Comparison of ENCODE assay signal across 23 cellular contexts in the genomic region with DNA sequence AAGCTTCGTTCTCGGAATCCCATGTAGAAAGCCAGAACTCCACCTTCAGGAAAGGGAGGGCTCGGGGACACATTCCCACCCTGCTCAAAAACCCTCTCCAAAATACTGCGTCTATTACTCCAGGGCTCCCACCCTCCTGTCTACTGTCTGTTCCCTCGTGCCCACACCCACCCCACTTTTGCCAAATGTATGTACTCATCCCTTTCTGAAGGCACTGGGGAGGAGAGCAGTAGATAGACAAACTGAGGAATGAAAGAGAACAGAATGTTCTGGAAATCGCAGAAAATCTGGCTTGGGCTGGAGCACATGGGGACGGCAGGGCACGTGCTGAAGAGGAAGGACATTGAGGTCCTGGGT. TPM values are rescaled to one million over a fixed set of nuclear protein-coding genes. Genes with fewer than 3 reads are reported as not detected.
A peak's percentile ranks its signal among the peaks of the same experiment; 100 is the strongest.
DNase-seq lines count a peak whose midpoint lies in the region; ATAC-seq, FAIRE-seq and TF ChIP-seq lines count a peak whose summit lies in the region.
"Had no signal": no experiment of that assay in that cellular context is flagged by ENCODE, and none has a peak within 500 bp of the region (broad histone marks: within the 10 kb centered on the region; RNA-seq: fewer than 3 reads in every experiment).

No MANE protein-coding gene starts in this region.

- TF ChIP-seq CTCF in HepG2 (CRISPR knock-in tag; IDR thresholded peaks at IDR 0.05) (no peak), right lobe of liver (IDR thresholded peaks at IDR 0.05) (no peak), glutamatergic neuron (IDR thresholded peaks at IDR 0.05; ENCODE audit: partially characterized antibody, unreplicated experiment) (no peak), pancreas (IDR thresholded peaks at IDR 0.05) (no peak), GM23338 (conservative IDR thresholded peaks at IDR 0.05; ENCODE audit: low read depth in 2 of 2) (no peak)

- intact Hi-C loops in HepG2 (cut with micrococcal nuclease; ENCODE audit: unreplicated experiment) (no loop called here), right lobe of liver (cut with DNase I) (no loop called here), pancreas (cut with DNase I) (no loop called here)

- CTCF ChIA-PET in HepG2 (lab: Yijun Ruan, JAX; ENCODE audit: low intra/inter-chr PET ratio, low total read pairs) = no interaction called here

- no peak for TF ChIP-seq RAD21 in HepG2 (CRISPR knock-in tag; IDR thresholded peaks at IDR 0.05)

- H3K4me3 ChIP-seq in HepG2 (replicated peaks in 1 of 3; ENCODE audit: insufficient read depth in 1 of 3, low read depth in 2 of 3, low read length in 3 of 3) (no peak overlapping the region), right lobe of liver (no peak overlapping the region), pancreas (no peak overlapping the region), GM23338 (no peak overlapping the region)
- H3K4me3 ChIP-seq: MG63 had no signal

- H3K4me2 ChIP-seq in HepG2 (ENCODE audit: low read depth, low read length) (no peak overlapping the region), GM23338 (no peak overlapping the region)

- H3K4me1 ChIP-seq in HepG2 (ENCODE audit: insufficient read depth, low read length) = peaks cover 14% of the 10 kb centered on the region; the same call in 1 of the 2 replicates
- no peaks in the 10 kb centered on the region for H3K4me1 ChIP-seq in right lobe of liver
- peaks cover 0 to 4% (median 0%) of the 10 kb centered on the region in 3 donors for H3K4me1 ChIP-seq in pancreas
- H3K4me1 ChIP-seq in GM23338 (ENCODE audit: insufficient read depth) = 0 out of 2 replicates have a peak, but pooled peaks cover 5% of the 10 kb centered on the region

- in situ Hi-C loops in HepG2 (cut with HindIII; ENCODE audit: extremely low pct_ligation_motif_present, low pct_unique_long_range_greater_than_20kb) = no loop called here

- H3K79me2 ChIP-seq in HepG2 (ENCODE audit: insufficient read depth, low read length) (no peaks in the 10 kb centered on the region), GM23338 (replicated peaks; ENCODE audit: insufficient read depth) (no peaks in the 10 kb centered on the region)

- WGBS in HepG2 (ENCODE audit: low lambda C conversion rate) = 47% methylated on average over 8 of the region's 8 CpGs
- 74% methylated on average over 5 of the region's 8 CpGs for WGBS in right lobe of liver (ENCODE audit: insufficient coverage, low coverage, low lambda C conversion rate, missing lambda C conversion rate)
- 81 to 85% methylated on average over 8 of the region's 8 CpGs for WGBS in pancreas, 2 donors

- FAIRE-seq in HepG2 (lab: Jason Lieb, UNC) (no peak), pancreas (lab: Jason Lieb, UNC) (no peak)
- FAIRE-seq: A204.1, G401.6, GM12892 had no signal

- H3K36me3 ChIP-seq in HepG2 (replicated peaks in 1 of 2; ENCODE audit: control insufficient read depth in 1 of 2, insufficient read depth in 2 of 2, low read length in 2 of 2) (no peaks in the 10 kb centered on the region), right lobe of liver (no peaks in the 10 kb centered on the region), pancreas (no peaks in the 10 kb centered on the region), GM23338 (ENCODE audit: insufficient read depth) (no peaks in the 10 kb centered on the region)
- H3K36me3 ChIP-seq: MG63 had no signal

- POLR2A ChIA-PET in HepG2 (lab: Yijun Ruan, JAX) = no interaction called here

- no peaks in the 10 kb centered on the region for H3K36me3 Mint-ChIP-seq in glutamatergic neuron (ENCODE audit: unreplicated experiment)
- H3K36me3 Mint-ChIP-seq in GM23338 (ENCODE audit: low read depth) = no peaks in the 10 kb centered on the region

- peaks cover 20% of the 10 kb centered on the region for H3K4me1 Mint-ChIP-seq in glutamatergic neuron (ENCODE audit: low read depth, unreplicated experiment)
- H3K4me1 Mint-ChIP-seq in GM23338 = peaks cover 13% of the 10 kb centered on the region

- no peak overlapping the region for H3K27ac ChIP-seq in HepG2 (ENCODE audit: extremely low read length, insufficient read depth, low read length)
- H3K27ac ChIP-seq in right lobe of liver = no peak overlapping the region
- H3K27ac ChIP-seq in pancreas = no peak overlapping the region
- no peak overlapping the region for H3K27ac ChIP-seq in GM23338 (ENCODE audit: low read depth)

- no peak for ATAC-seq in HepG2
- no peak for ATAC-seq in right lobe of liver
- ATAC-seq in pancreas = peak in 3 of 4 donors; percentile 9 to 44 (median 15)
- no peak for ATAC-seq in GM23338
- ATAC-seq: Panc1 had no signal

- H3F3A ChIP-seq in GM23338 (replicated peaks; ENCODE audit: low read depth) = no peaks in the 10 kb centered on the region

- H3K4me3 Mint-ChIP-seq in glutamatergic neuron (ENCODE audit: unreplicated experiment) (no peak overlapping the region), GM23338 (no peak overlapping the region)
- H3K4me3 Mint-ChIP-seq: CD4-positive, alpha-beta T cell had no signal

- TF ChIP-seq EP300 in HepG2 (IDR thresholded peaks at IDR 0.05; ENCODE audit: low read depth in 2 of 2, low read length in 2 of 2) (no peak), HepG2 (CRISPR knock-in tag; IDR thresholded peaks at IDR 0.05; ENCODE audit: borderline replicate concordance) (no peak)

- DNase-seq in HepG2 (ENCODE audit: low spot score) (no peak), right lobe of liver (no peak), glutamatergic neuron (no peak), pancreas (peak in 1 of 6 donors; percentile 11), GM23338 (ENCODE audit: low spot score) (no peak), NK-92 (lab: John Stamatoyannopoulos, UW; ENCODE audit: unreplicated experiment) (no peak), UCSD-AML1 (lab: John Stamatoyannopoulos, UW; ENCODE audit: unreplicated experiment) (no peak), NCI-H2107 (lab: John Stamatoyannopoulos, UW) (no peak)
- DNase-seq: AML-193; Calu3; CD4-positive, alpha-beta T cell; GOT3; MG63; NCI-H1105; NCI-H187 treated with DMSO at 0.1 percent for 48 hours; NCI-H2171; NCI-H510A; NCI-H82; SHP77 treated with DMSO at 0.1 percent for 48 hours had no signal

- TF ChIP-seq POLR2A in HepG2 (IDR thresholded peaks at IDR 0.05; ENCODE audit: insufficient read depth in 1 of 2, low read depth in 2 of 2, low read length in 2 of 2) (no peak), right lobe of liver (IDR thresholded peaks at IDR 0.05) (no peak)

- H3K9me2 ChIP-seq in GM23338 (ENCODE audit: insufficient read depth) = no peaks in the 10 kb centered on the region

- H4K20me1 ChIP-seq in HepG2 (ENCODE audit: insufficient read depth, low read length) (no peaks in the 10 kb centered on the region), GM23338 (replicated peaks; ENCODE audit: insufficient read depth) (no peaks in the 10 kb centered on the region)

- H2AFZ ChIP-seq in HepG2 (ENCODE audit: low read length) = no peak overlapping the region
- H2AFZ ChIP-seq in GM23338 = no peak overlapping the region

- H3K9ac ChIP-seq in HepG2 (ENCODE audit: insufficient read depth, low read depth, low read length) = no peak overlapping the region

- H3K27ac Mint-ChIP-seq in glutamatergic neuron (ENCODE audit: unreplicated experiment) (peak overlapping the region; percentile 2), GM23338 (no peak overlapping the region)
- H3K27ac Mint-ChIP-seq: CD4-positive, alpha-beta T cell had no signal

- H3K27me3 Mint-ChIP-seq in glutamatergic neuron (ENCODE audit: unreplicated experiment) (peaks cover 8% of the 10 kb centered on the region), GM23338 (ENCODE audit: insufficient read depth, low read depth, poor library complexity) (peaks cover 10% of the 10 kb centered on the region)

- H3K9me3 ChIP-seq in HepG2 (ENCODE audit: low read length) (no peaks in the 10 kb centered on the region), right lobe of liver (no peaks in the 10 kb centered on the region), pancreas (no peaks in the 10 kb centered on the region)
- H3K9me3 ChIP-seq: MG63 had no signal

- H3K9me3 Mint-ChIP-seq in glutamatergic neuron (ENCODE audit: unreplicated experiment) (peaks cover 2% of the 10 kb centered on the region), GM23338 (no peaks in the 10 kb centered on the region; the same call in 2 of the 3 replicates)
- H3K9me3 Mint-ChIP-seq: CD4-positive, alpha-beta T cell had no signal

- BruUV-seq in HepG2 (replicated peaks; lab: Mats Ljungman, UMichigan) = no TSS peak

- H3K27me3 ChIP-seq in HepG2 (ENCODE audit: control insufficient read depth in 1 of 2, insufficient read depth in 2 of 2, low read length in 2 of 2) = peaks cover 1 to 17% of the 10 kb centered on the region in 2 experiments; a peak in 1 of 5 replicates
- no peaks in the 10 kb centered on the region for H3K27me3 ChIP-seq in right lobe of liver
- no peaks in the 10 kb centered on the region for H3K27me3 ChIP-seq in pancreas
- no peaks in the 10 kb centered on the region for H3K27me3 ChIP-seq in GM23338 (ENCODE audit: insufficient read depth)
- H3K27me3 ChIP-seq: MG63 had no signal

RNA-seq across cellular contexts. Expression of gene PRKAG2, which starts 24.4 kb away (rescaled TPM):
- total RNA-seq in HepG2 (2016; rRNA removed; fragmentation: Illumina TruSeq; extraction: Trizol) (1.1 and 1.3 TPM in 2 replicates), right lobe of liver (10 to 100 TPM; 20.6 to 63.6 (median 29.5) TPM), glutamatergic neuron (ENCODE audit: unreplicated experiment) (24.7 TPM), pancreas (10 to 100 TPM in 2 of 6 donors, 1 to 10 TPM in 4; 7.4 to 16.7 (median 9.2) TPM)
- total RNA-seq in HepG2 (2016; cell fraction: cytosol; rRNA removed; fragmentation: Illumina TruSeq; extraction: Trizol; ENCODE audit: low read depth) = 1.3 and 1.8 TPM in 2 replicates
- 1.2 and 1.3 TPM in 2 replicates for total RNA-seq in HepG2 (2016; cell fraction: insoluble cytoplasmic fraction; rRNA removed; fragmentation: Illumina TruSeq; extraction: Trizol)
- total RNA-seq in HepG2 (2016; cell fraction: membrane; rRNA removed; fragmentation: Illumina TruSeq; extraction: Trizol) = 2.2 and 2.3 TPM in 2 replicates
- total RNA-seq in HepG2 (2016; cell fraction: nucleus; rRNA removed; fragmentation: Illumina TruSeq; extraction: Trizol) = 0.78 TPM in 2 replicates
- polyA plus RNA-seq in HepG2 (2011; rRNA removed) (0.85 and 0.90 TPM in 2 replicates), pancreas (10 to 100 TPM in 1 of 2 donors, 1 to 10 TPM in 1; 8.6 to 13.1 TPM), GM23338 (2016; fragmentation: Nextera tagmentation; extraction: Ambion mirVana) (6.3 and 9.1 TPM in 2 replicates)
- polyA plus RNA-seq in HepG2 (2011; cell fraction: cytosol; rRNA removed) = 0.47 and 0.62 TPM in 2 replicates
- polyA plus RNA-seq in HepG2 (2011; cell fraction: nucleus; rRNA removed) = 0.83 and 1.2 TPM in 2 replicates
- polyA plus RNA-seq in HepG2 (2012) = 0.30 and 0.45 TPM in 2 replicates
- 2.1 and 2.9 TPM in 2 replicates for polyA plus RNA-seq in HepG2 (2016; cell fraction: cytosol; fragmentation: Illumina TruSeq; extraction: Trizol; ENCODE audit: low read depth)
- polyA plus RNA-seq in HepG2 (2016; cell fraction: insoluble cytoplasmic fraction; fragmentation: Illumina TruSeq; extraction: Trizol; ENCODE audit: low read depth) = 1.7 and 2.3 TPM in 2 replicates
- 3.3 and 3.5 TPM in 2 replicates for polyA plus RNA-seq in HepG2 (2016; cell fraction: membrane; fragmentation: Illumina TruSeq; extraction: Trizol; ENCODE audit: low read depth)
- 2.0 and 3.4 TPM in 2 replicates for polyA plus RNA-seq in HepG2 (2016; cell fraction: nucleus; fragmentation: Illumina TruSeq; extraction: Trizol; ENCODE audit: insufficient read depth, low read depth)
- 0.20 and 0.87 TPM in 2 replicates for polyA minus RNA-seq in HepG2 (2011; rRNA and poly(A)+ RNA removed; ENCODE audit: low replicate concordance)
- polyA minus RNA-seq in HepG2 (2011; cell fraction: cytosol; rRNA and poly(A)+ RNA removed) = not detected in 2 replicates
- polyA minus RNA-seq in HepG2 (2011; cell fraction: nucleus; rRNA and poly(A)+ RNA removed) = 0.75 and 0.77 TPM in 2 replicates
- 11.4 and 14.9 TPM in 2 replicates for total RNA-seq in GM23338 (2014; rRNA removed; shearing (Covaris generic))

RNA-seq across cellular contexts. Expression of gene GALNTL5, which starts 55.0 kb away (rescaled TPM):
- not detected in 2 replicates for total RNA-seq in HepG2 (2016; rRNA removed; fragmentation: Illumina TruSeq; extraction: Trizol)
- not detected in 2 replicates for total RNA-seq in HepG2 (2016; cell fraction: cytosol; rRNA removed; fragmentation: Illumina TruSeq; extraction: Trizol; ENCODE audit: low read depth)
- not detected in 2 replicates for total RNA-seq in HepG2 (2016; cell fraction: insoluble cytoplasmic fraction; rRNA removed; fragmentation: Illumina TruSeq; extraction: Trizol)
- not detected in 2 replicates for total RNA-seq in HepG2 (2016; cell fraction: membrane; rRNA removed; fragmentation: Illumina TruSeq; extraction: Trizol)
- not detected in 2 replicates for total RNA-seq in HepG2 (2016; cell fraction: nucleus; rRNA removed; fragmentation: Illumina TruSeq; extraction: Trizol)
- not detected in 2 replicates for polyA plus RNA-seq in HepG2 (2011; rRNA removed)
- not detected in 2 replicates for polyA plus RNA-seq in HepG2 (2011; cell fraction: cytosol; rRNA removed)
- not detected in 2 replicates for polyA plus RNA-seq in HepG2 (2011; cell fraction: nucleus; rRNA removed)
- polyA plus RNA-seq in HepG2 (2012) = not detected in 2 replicates
- not detected in 2 replicates for polyA plus RNA-seq in HepG2 (2016; cell fraction: cytosol; fragmentation: Illumina TruSeq; extraction: Trizol; ENCODE audit: low read depth)
- not detected in 2 replicates for polyA plus RNA-seq in HepG2 (2016; cell fraction: insoluble cytoplasmic fraction; fragmentation: Illumina TruSeq; extraction: Trizol; ENCODE audit: low read depth)
- not detected in 2 replicates for polyA plus RNA-seq in HepG2 (2016; cell fraction: membrane; fragmentation: Illumina TruSeq; extraction: Trizol; ENCODE audit: low read depth)
- not detected in 2 replicates for polyA plus RNA-seq in HepG2 (2016; cell fraction: nucleus; fragmentation: Illumina TruSeq; extraction: Trizol; ENCODE audit: insufficient read depth, low read depth)
- not detected in 2 replicates for polyA minus RNA-seq in HepG2 (2011; rRNA and poly(A)+ RNA removed; ENCODE audit: low replicate concordance)
- not detected in 2 replicates for polyA minus RNA-seq in HepG2 (2011; cell fraction: cytosol; rRNA and poly(A)+ RNA removed)
- polyA minus RNA-seq in HepG2 (2011; cell fraction: nucleus; rRNA and poly(A)+ RNA removed) = not detected in 2 replicates
- total RNA-seq in right lobe of liver = not detected
- total RNA-seq in glutamatergic neuron (ENCODE audit: unreplicated experiment) = not detected
- total RNA-seq in pancreas = not detected
- not detected for polyA plus RNA-seq in pancreas
- not detected in 2 replicates for total RNA-seq in GM23338 (2014; rRNA removed; shearing (Covaris generic))
- polyA plus RNA-seq in GM23338 (2016; fragmentation: Nextera tagmentation; extraction: Ambion mirVana) = 0.78 TPM in 1 of 2 replicates, not detected in the other
- total RNA-seq: Calu3; CD4-positive, alpha-beta T cell had no signal

Comparison
In these comparisons a context has a peak if more than half of its experiments do, and no peak if none do; other contexts are left out.
1. ATAC-seq: peak in pancreas (3 of 4); none in HepG2 (single experiment), right lobe of liver (0 of 4) and GM23338 (single experiment).